In the genomic region with DNA sequence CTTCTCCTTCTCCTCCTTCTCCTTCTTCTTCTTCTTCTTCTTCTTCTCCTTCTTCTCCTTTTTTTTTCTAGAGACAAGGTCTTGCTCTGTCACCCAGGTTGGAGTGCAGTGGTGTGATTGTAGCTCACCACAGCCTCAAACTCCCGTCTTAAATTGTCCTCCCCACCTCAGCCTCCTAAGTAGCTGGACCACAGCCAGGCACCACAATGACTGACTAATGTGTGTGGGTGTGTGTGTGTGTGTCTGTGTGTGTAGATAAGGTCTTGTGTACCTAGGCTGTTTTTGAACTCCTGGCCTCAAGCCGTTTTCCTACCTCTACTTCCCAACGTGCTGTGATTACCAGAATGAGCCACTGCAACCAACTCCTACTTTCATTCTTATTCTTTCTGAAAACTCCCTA, we compare ENCODE assay signal across 25 cellular contexts.
DNase-seq lines count a peak whose midpoint lies in the region; ATAC-seq lines count a peak whose summit lies in the region.
"Had no signal": no experiment of that assay in that cellular context is flagged by ENCODE, and none has a peak within 500 bp of the region (broad histone marks: within the 10 kb centered on the region; RNA-seq: fewer than 3 reads in every experiment).

No MANE protein-coding gene starts in this region.

- no peak for ATAC-seq in GM18502 (IDR thresholded peaks at IDR 0.05; ENCODE audit: poor library complexity, unreplicated experiment)
- ATAC-seq: Panc1; right lobe of liver; stimulated activated naive CD8-positive, alpha-beta T cell treated with anti-CD3 and anti-CD28 coated beads, Interleukin-15, amount 100 ng/mL, for 72 hours had no signal

- DNase-seq in H4 (ENCODE audit: low spot score) (peak; percentile 41), M059J (ENCODE audit: low read depth) (peak; percentile 37), astrocyte of the hippocampus (ENCODE audit: low read depth, low spot score) (peak; percentile 11), kidney tubule cell (ENCODE audit: low spot score) (peak; percentile 58), superior temporal gyrus (ENCODE audit: extremely low spot score) (no peak), hippocampal formation (lab: John Stamatoyannopoulos, UW) (no peak), NCI-H82 (lab: John Stamatoyannopoulos, UW) (no peak)
- DNase-seq: ACHN; activated CD4-positive, alpha-beta memory T cell treated with anti-CD3 and anti-CD28 coated beads, Interleukin-2, amount 10 ng/mL, durations not matched to agents 7 days and 5 days; activated CD4-positive, alpha-beta T cell treated with anti-CD3 and anti-CD28 coated beads for 1 hour; activated CD8-positive, alpha-beta memory T cell treated with anti-CD3 and anti-CD28 coated beads, Interleukin-2, amount 50 U/mL, for 48 hours; activated naive CD4-positive, alpha-beta T cell treated with Interleukin-2 at 50 U/mL for 16 hours; amniotic stem cell; CD4-positive, alpha-beta memory T cell; head of caudate nucleus; NCI-H1048; NCI-H446; right lobe of liver; SHP77 treated with DMSO at 0.1 percent for 48 hours; stimulated activated CD8-positive, alpha-beta memory T cell treated with anti-CD3 and anti-CD28 coated beads, Interleukin-4, amount 100 ng/mL, for 48 hours; stimulated activated naive CD8-positive, alpha-beta T cell treated with anti-CD3 and anti-CD28 coated beads, Interleukin-15, amount 100 ng/mL, for 72 hours; thyroid gland; uterus had no signal

Comparison
In these comparisons a context has a peak if more than half of its experiments do, and no peak if none do; other contexts are left out.
1. DNase-seq: peak in H4 (single experiment), M059J (single experiment), astrocyte of the hippocampus (single experiment) and kidney tubule cell (single experiment); none in superior temporal gyrus (single experiment), hippocampal formation (0 of 2) and NCI-H82 (single experiment).